ENCODE assay signal across 7 cellular contexts in the genomic region with DNA sequence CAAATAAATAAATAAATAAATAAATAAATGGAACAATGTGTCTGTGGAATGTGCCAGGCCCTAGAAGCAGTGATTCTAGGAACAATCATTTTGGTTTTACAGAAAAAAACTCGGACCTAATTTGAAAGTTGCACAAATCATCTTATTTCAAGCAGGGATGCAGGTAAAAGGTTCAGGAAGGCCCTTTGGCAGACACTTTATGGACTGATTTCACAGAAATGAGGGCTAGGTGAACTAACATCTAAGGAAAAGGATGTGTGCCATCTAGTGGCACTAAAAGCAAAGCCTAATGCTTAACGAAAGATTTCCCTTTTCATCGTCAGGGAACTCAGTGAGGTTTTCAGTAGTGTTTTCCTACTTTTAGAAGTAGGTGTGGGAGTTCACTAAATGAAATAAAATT. TPM values are rescaled to one million over a fixed set of nuclear protein-coding genes. Genes with fewer than 3 reads are reported as not detected.
DNase-seq lines count a peak whose midpoint lies in the region; ATAC-seq, FAIRE-seq and TF ChIP-seq lines count a peak whose summit lies in the region.
"Not testable (repeated sequence)": the region's sequence is repeated elsewhere in the genome, so short reads cannot be mapped to it uniquely, and the experiment has no call there.

No MANE protein-coding gene starts in this region.

- H3K4me3 ChIP-seq in CD4-positive, CD25-positive, alpha-beta regulatory T cell (ENCODE audit: low read depth, low read length); PC-9; endothelial cell of umbilical vein (replicated peaks in 1 of 3; ENCODE audit: insufficient read depth in 1 of 3, low read depth in 1 of 3, low read length in 3 of 3); hepatocyte: not testable (repeated sequence)

- dilution Hi-C loops in endothelial cell of umbilical vein (cut with MboI; ENCODE audit: extremely low pct_ligation_motif_present, low sequenced_read_pairs): not testable (repeated sequence)

- not testable (repeated sequence) for H3K9me1 ChIP-seq in endothelial cell of umbilical vein (replicated peaks; ENCODE audit: control insufficient read depth, extremely low read depth, insufficient read depth, low read length)

- not testable (repeated sequence) for H3K9me2 ChIP-seq in PC-9 (ENCODE audit: insufficient read depth); hepatocyte (replicated peaks; ENCODE audit: insufficient read depth)

- not testable (repeated sequence) for H3K36me3 Mint-ChIP-seq in CD4-positive, CD25-positive, alpha-beta regulatory T cell; natural killer cell

- not testable (repeated sequence) for H3K27me3 Mint-ChIP-seq in CD4-positive, CD25-positive, alpha-beta regulatory T cell; natural killer cell (ENCODE audit: low read depth in 2 of 2)

- H3F3A ChIP-seq in PC-9 (ENCODE audit: insufficient read depth, low read depth): not testable (repeated sequence)

- ATAC-seq in CD4-positive, CD25-positive, alpha-beta regulatory T cell (ENCODE audit: low read depth in 2 of 2); natural killer cell: not testable (repeated sequence)

- not testable (repeated sequence) for H3K9ac ChIP-seq in endothelial cell of umbilical vein (replicated peaks; ENCODE audit: extremely low read depth, insufficient read depth, low read length)

- TF ChIP-seq CTCF in PC-9 (conservative IDR thresholded peaks at IDR 0.05): peak; percentile 51
- not testable (repeated sequence) for TF ChIP-seq CTCF in endothelial cell of umbilical vein (IDR thresholded peaks at IDR 0.05; ENCODE audit: extremely low read depth in 1 of 2, insufficient read depth in 1 of 2, low read depth in 1 of 2, low read length in 2 of 2)
- TF ChIP-seq CTCF in hepatocyte (IDR thresholded peaks at IDR 0.05; ENCODE audit: poor library complexity): peak; percentile 46
- peak; percentile 35 for TF ChIP-seq CTCF in natural killer cell (IDR thresholded peaks at IDR 0.05)

- not testable (repeated sequence) for H3K4me1 ChIP-seq in CD4-positive, CD25-positive, alpha-beta regulatory T cell (ENCODE audit: control insufficient read depth, insufficient read depth, low read length, poor library complexity, severe bottlenecking); PC-9 (replicated peaks; ENCODE audit: insufficient read depth); endothelial cell of umbilical vein (ENCODE audit: control insufficient read depth, extremely low read depth, insufficient read depth, low read length); hepatocyte (ENCODE audit: insufficient read depth)

- POLR2A ChIA-PET in PC-9 (lab: Charles Lee; ENCODE audit: unreplicated experiment); endothelial cell of umbilical vein (lab: Charles Lee): not testable (repeated sequence)

- not testable (repeated sequence) for H3K4me3 Mint-ChIP-seq in CD4-positive, CD25-positive, alpha-beta regulatory T cell; natural killer cell

- H4K20me1 ChIP-seq in PC-9 (ENCODE audit: insufficient read depth); endothelial cell of umbilical vein (replicated peaks; ENCODE audit: control insufficient read depth, extremely low read depth, insufficient read depth, low read length); hepatocyte (ENCODE audit: insufficient read depth, poor library complexity, severe bottlenecking): not testable (repeated sequence)

- not testable (repeated sequence) for H3K9me3 Mint-ChIP-seq in CD4-positive, CD25-positive, alpha-beta regulatory T cell; natural killer cell

- H3K27ac Mint-ChIP-seq in CD4-positive, CD25-positive, alpha-beta regulatory T cell; natural killer cell: not testable (repeated sequence)

- not testable (repeated sequence) for TF ChIP-seq POLR2A in H54 (IDR thresholded peaks at IDR 0.05; ENCODE audit: low read depth, low read length); endothelial cell of umbilical vein (IDR thresholded peaks at IDR 0.05; ENCODE audit: low read depth, low read length)

- peak in 2 of 3 donors; percentile 17 to 38 for DNase-seq in CD4-positive, CD25-positive, alpha-beta regulatory T cell
- not testable (repeated sequence) for DNase-seq in H54 (ENCODE audit: insufficient read length, low spot score); natural killer cell
- DNase-seq in PC-9 (peak in 1 of 2 experiments; percentile 33), amniotic epithelial cell (ENCODE audit: low read depth) (peak; percentile 51), endothelial cell of umbilical vein (ENCODE audit: low read depth, low spot score) (peak; percentile 54), hepatocyte (ENCODE audit: low spot score) (peak; percentile 34)

- CTCF ChIA-PET in PC-9 (lab: Charles Lee); endothelial cell of umbilical vein (lab: Charles Lee): not testable (repeated sequence)

- not testable (repeated sequence) for BruUV-seq in PC-9 (replicated peaks; lab: Mats Ljungman, UMichigan); endothelial cell of umbilical vein (replicated peaks; lab: Mats Ljungman, UMichigan)

- H3K4me2 ChIP-seq in PC-9; endothelial cell of umbilical vein (ENCODE audit: insufficient read depth, low read length); hepatocyte: not testable (repeated sequence)

- intact Hi-C loops in PC-9 (cut with micrococcal nuclease; ENCODE audit: unreplicated experiment); endothelial cell of umbilical vein (cut with micrococcal nuclease); natural killer cell (cut with micrococcal nuclease): not testable (repeated sequence)

- peaks cover 6 to 17% (median 10%) of the 10 kb centered on the region in 4 donors for H3K4me1 Mint-ChIP-seq in CD4-positive, CD25-positive, alpha-beta regulatory T cell
- peaks cover 11 to 20% of the 10 kb centered on the region in 2 donors for H3K4me1 Mint-ChIP-seq in natural killer cell

- not testable (repeated sequence) for H3K27me3 ChIP-seq in CD4-positive, CD25-positive, alpha-beta regulatory T cell (ENCODE audit: control insufficient read depth, insufficient read depth, low read length); PC-9 (ENCODE audit: insufficient read depth, low read depth); endothelial cell of umbilical vein (ENCODE audit: control insufficient read depth in 2 of 2, insufficient read depth in 2 of 2, low read length in 2 of 2); hepatocyte

- not testable (repeated sequence) for H3K27ac ChIP-seq in CD4-positive, CD25-positive, alpha-beta regulatory T cell (ENCODE audit: insufficient read depth, low read length, poor library complexity, severe bottlenecking); PC-9; endothelial cell of umbilical vein (ENCODE audit: insufficient read depth, low read depth, low read length); hepatocyte

- 5% methylated on average over 2 of the region's 3 CpGs for WGBS in hepatocyte (ENCODE audit: low lambda C conversion rate, missing lambda C conversion rate)

- not testable (repeated sequence) for H3K9me3 ChIP-seq in CD4-positive, CD25-positive, alpha-beta regulatory T cell (ENCODE audit: control insufficient read depth in 2 of 2, low read length in 2 of 2); PC-9 (ENCODE audit: insufficient read depth, low read depth); endothelial cell of umbilical vein (replicated peaks; ENCODE audit: control insufficient read depth, insufficient read depth, low read length); hepatocyte (ENCODE audit: low read depth)

- not testable (repeated sequence) for H3K36me3 ChIP-seq in CD4-positive, CD25-positive, alpha-beta regulatory T cell (ENCODE audit: control insufficient read depth, insufficient read depth, low read length); PC-9 (ENCODE audit: low read depth); endothelial cell of umbilical vein (ENCODE audit: control insufficient read depth in 2 of 2, extremely low read depth in 1 of 2, insufficient read depth in 2 of 2, low read length in 2 of 2); hepatocyte (replicated peaks; ENCODE audit: insufficient read depth, low read depth)

- FAIRE-seq in H54 (lab: Jason Lieb, UNC) (peak; percentile 93), endothelial cell of umbilical vein (lab: Jason Lieb, UNC) (peak; percentile 86)

- not testable (repeated sequence) for H3K79me2 ChIP-seq in PC-9 (ENCODE audit: low read depth); endothelial cell of umbilical vein (ENCODE audit: control insufficient read depth, insufficient read depth, low read length); hepatocyte

- not testable (repeated sequence) for H2AFZ ChIP-seq in PC-9; endothelial cell of umbilical vein (ENCODE audit: low read depth, low read length); hepatocyte

RNA-seq across cellular contexts. Expression of a gene that starts 4.6 kb away (rescaled TPM):
- total RNA-seq in CD4-positive, CD25-positive, alpha-beta regulatory T cell: 20.3 TPM
- polyA plus RNA-seq in CD4-positive, CD25-positive, alpha-beta regulatory T cell: 1 to 10 TPM; 3.0 to 9.2 (median 5.2) TPM
- total RNA-seq in PC-9 (2021) (81.5 and 91.6 TPM in 2 replicates), endothelial cell of umbilical vein (82.3 and 94.1 TPM in 2 replicates), hepatocyte (4.7 and 4.9 TPM in 2 replicates), natural killer cell (1 to 10 TPM; 1.4 to 8.1 (median 5.6) TPM)
- polyA plus RNA-seq in endothelial cell of umbilical vein (4.6 and 6.6 TPM in 2 replicates), hepatocyte (3.4 and 4.8 TPM in 2 replicates)
- polyA plus RNA-seq in endothelial cell of umbilical vein (2011; cell fraction: cytosol; rRNA removed): 9.5 and 10.9 TPM in 2 replicates
- 12.2 and 16.9 TPM in 2 replicates for polyA plus RNA-seq in endothelial cell of umbilical vein (2011; cell fraction: nucleus; rRNA removed)
- 19.7 and 44.0 TPM in 2 replicates for polyA plus RNA-seq in endothelial cell of umbilical vein (2012)
- polyA minus RNA-seq in endothelial cell of umbilical vein: 8.2 and 10.1 TPM in 2 replicates
- 22.2 TPM for polyA minus RNA-seq in endothelial cell of umbilical vein (2011; cell fraction: cytosol; rRNA and poly(A)+ RNA removed)
- polyA minus RNA-seq in endothelial cell of umbilical vein (2011; cell fraction: nucleus; rRNA and poly(A)+ RNA removed): 8.2 and 15.2 TPM in 2 replicates

RNA-seq across cellular contexts. Expression of a gene that starts 17.5 kb away (rescaled TPM):
- 1.4 TPM for total RNA-seq in CD4-positive, CD25-positive, alpha-beta regulatory T cell
- under 1 TPM in 1 of 4 donors, not detected in 3; 0.06 TPM for polyA plus RNA-seq in CD4-positive, CD25-positive, alpha-beta regulatory T cell
- total RNA-seq in PC-9 (2021) (1.6 and 2.4 TPM in 2 replicates), endothelial cell of umbilical vein (4.5 and 4.8 TPM in 2 replicates), hepatocyte (1.8 and 3.2 TPM in 2 replicates), natural killer cell (100 to 1,000 TPM in 1 of 3 donors, 10 to 100 TPM in 2; 50.5 to 238 (median 72.9) TPM)
- polyA plus RNA-seq in endothelial cell of umbilical vein (1.2 and 1.6 TPM in 2 replicates), hepatocyte (0.54 and 0.99 TPM in 2 replicates)
- 0.45 and 0.54 TPM in 2 replicates for polyA plus RNA-seq in endothelial cell of umbilical vein (2011; cell fraction: cytosol; rRNA removed)
- polyA plus RNA-seq in endothelial cell of umbilical vein (2011; cell fraction: nucleus; rRNA removed): 14.1 and 15.9 TPM in 2 replicates
- 2.8 and 3.0 TPM in 2 replicates for polyA plus RNA-seq in endothelial cell of umbilical vein (2012)
- polyA minus RNA-seq in endothelial cell of umbilical vein: 6.4 and 10.9 TPM in 2 replicates
- polyA minus RNA-seq in endothelial cell of umbilical vein (2011; cell fraction: cytosol; rRNA and poly(A)+ RNA removed): 0.31 TPM
- polyA minus RNA-seq in endothelial cell of umbilical vein (2011; cell fraction: nucleus; rRNA and poly(A)+ RNA removed): 8.6 and 8.9 TPM in 2 replicates

RNA-seq across cellular contexts. Expression of a gene that starts 30.8 kb away (rescaled TPM):
- total RNA-seq in CD4-positive, CD25-positive, alpha-beta regulatory T cell: 1.7 TPM
- polyA plus RNA-seq in CD4-positive, CD25-positive, alpha-beta regulatory T cell: 1 to 10 TPM in 1 of 4 donors, under 1 TPM in 3; 0.28 to 1.8 (median 0.85) TPM
- total RNA-seq in PC-9 (2021) (0.39 TPM in 1 of 2 replicates, not detected in the other), endothelial cell of umbilical vein (2.1 and 3.3 TPM in 2 replicates), hepatocyte (2.0 and 5.2 TPM in 2 replicates), natural killer cell (not detected)
- polyA plus RNA-seq in endothelial cell of umbilical vein (3.4 and 3.9 TPM in 2 replicates), hepatocyte (3.5 and 9.8 TPM in 2 replicates)
- 2.6 and 4.9 TPM in 2 replicates for polyA plus RNA-seq in endothelial cell of umbilical vein (2011; cell fraction: cytosol; rRNA removed)
- 2.6 and 3.1 TPM in 2 replicates for polyA plus RNA-seq in endothelial cell of umbilical vein (2011; cell fraction: nucleus; rRNA removed)
- 2.4 and 6.3 TPM in 2 replicates for polyA plus RNA-seq in endothelial cell of umbilical vein (2012)
- 1.5 and 3.7 TPM in 2 replicates for polyA minus RNA-seq in endothelial cell of umbilical vein
- polyA minus RNA-seq in endothelial cell of umbilical vein (2011; cell fraction: cytosol; rRNA and poly(A)+ RNA removed): not detected
- polyA minus RNA-seq in endothelial cell of umbilical vein (2011; cell fraction: nucleus; rRNA and poly(A)+ RNA removed): 1.6 and 1.9 TPM in 2 replicates
